ENCODE assay signal across 8 cellular contexts in genomic region chr17:27236710-27237315, GRCh38. TPM values are rescaled to one million over a fixed set of nuclear protein-coding genes. Genes with fewer than 3 reads are reported as not detected.
A peak's percentile ranks its signal among the peaks of the same experiment; 100 is the strongest.
DNase-seq lines count a peak whose midpoint lies in the region; ATAC-seq and TF ChIP-seq lines count a peak whose summit lies in the region.

No MANE protein-coding gene starts in this region.

- H3K9me3 ChIP-seq in lower lobe of right lung = no peaks in the 10 kb centered on the region

- H3K4me3 Mint-ChIP-seq in activated CD4-positive, alpha-beta T cell treated with anti-CD3 and anti-CD28 coated beads, Interleukin-2, amount 10 ng/mL, durations not matched to agents 24 days and 14 days = no peak overlapping the region

- no peaks in the 10 kb centered on the region for H3K36me3 ChIP-seq in lower lobe of right lung

- no peaks in the 10 kb centered on the region for H3K36me3 Mint-ChIP-seq in activated CD4-positive, alpha-beta T cell treated with anti-CD3 and anti-CD28 coated beads, Interleukin-2, amount 10 ng/mL, durations not matched to agents 24 days and 14 days (ENCODE audit: low read depth)

- TF ChIP-seq CTCF in AG09319 (IDR thresholded peaks at IDR 0.05; ENCODE audit: low read depth, low read length) (peak; percentile 91), coronary artery (IDR thresholded peaks at IDR 0.05) (peak; percentile 80), lower lobe of right lung (IDR thresholded peaks at IDR 0.05) (peak; percentile 98)

- peaks cover 34% of the 10 kb centered on the region for H3K4me1 ChIP-seq in lower lobe of right lung

- intact Hi-C loops in activated CD4-positive, alpha-beta T cell treated with anti-CD3 and anti-CD28 coated beads, Interleukin-2, amount 10 ng/mL, durations not matched to agents 24 days and 14 days (cut with micrococcal nuclease) = loop anchor here (1.0 kb wide), 4 partner anchors 58 to 414 kb away; no protein-coding TSS in a partner anchor
- intact Hi-C loops in lower lobe of right lung (cut with DNase I) = loop anchor here (10.0 kb wide), 1 partner anchor 368 kb away; no protein-coding TSS in a partner anchor

- no peak overlapping the region for H3K27ac ChIP-seq in coronary artery
- H3K27ac ChIP-seq in lower lobe of right lung = no peak overlapping the region

- peaks cover 18% of the 10 kb centered on the region for H3K27me3 Mint-ChIP-seq in activated CD4-positive, alpha-beta T cell treated with anti-CD3 and anti-CD28 coated beads, Interleukin-2, amount 10 ng/mL, durations not matched to agents 24 days and 14 days

- peaks cover 20% of the 10 kb centered on the region for H3K4me1 Mint-ChIP-seq in activated CD4-positive, alpha-beta T cell treated with anti-CD3 and anti-CD28 coated beads, Interleukin-2, amount 10 ng/mL, durations not matched to agents 24 days and 14 days

- H3K9me3 Mint-ChIP-seq in activated CD4-positive, alpha-beta T cell treated with anti-CD3 and anti-CD28 coated beads, Interleukin-2, amount 10 ng/mL, durations not matched to agents 24 days and 14 days = no peaks in the 10 kb centered on the region

- ATAC-seq in lower lobe of right lung (peak; percentile 65 to 76), GM21528 (IDR thresholded peaks at IDR 0.05; ENCODE audit: low FRiP score, unreplicated experiment) (no peak)

- DNase-seq in AG09319 (ENCODE audit: extremely low read depth, low read depth) (peak; percentile 42), GOT3 (lab: John Stamatoyannopoulos, UW) (peak; percentile 17), NCI-H69 (lab: John Stamatoyannopoulos, UW) (peak; percentile 65), coronary artery (ENCODE audit: low spot score) (no peak), lower lobe of right lung (no peak)
- peak; percentile 92 for DNase-seq in activated CD4-positive, alpha-beta T cell treated with anti-CD3 and anti-CD28 coated beads, Interleukin-2, amount 10 ng/mL, durations not matched to agents 24 days and 14 days
- DNase-seq in stimulated activated CD8-positive, alpha-beta memory T cell treated with anti-CD3 and anti-CD28 coated beads, Interleukin-15, amount 100 ng/mL, for 1 hour (ENCODE audit: low read depth) = peak; percentile 69

- no peak overlapping the region for H3K4me3 ChIP-seq in coronary artery
- H3K4me3 ChIP-seq in lower lobe of right lung = no peak overlapping the region

- H3K27ac Mint-ChIP-seq in activated CD4-positive, alpha-beta T cell treated with anti-CD3 and anti-CD28 coated beads, Interleukin-2, amount 10 ng/mL, durations not matched to agents 24 days and 14 days = no peak overlapping the region

- H3K27me3 ChIP-seq in lower lobe of right lung (ENCODE audit: low read depth) = no peaks in the 10 kb centered on the region

RNA-seq across cellular contexts. Expression of gene WSB1, which starts 57.1 kb away (rescaled TPM):
- 135 and 136 TPM in 2 replicates for total RNA-seq in activated CD4-positive, alpha-beta T cell treated with anti-CD3 and anti-CD28 coated beads, Interleukin-2, amount 10 ng/mL, durations not matched to agents 24 days and 14 days
- total RNA-seq in lower lobe of right lung = 282 TPM

Comparison
In these comparisons a context has a peak if more than half of its experiments do, and no peak if none do; other contexts are left out.
1. DNase-seq: peak in AG09319 (single experiment), GOT3 (single experiment), NCI-H69 (single experiment), activated CD4-positive, alpha-beta T cell treated with anti-CD3 and anti-CD28 coated beads, Interleukin-2, amount 10 ng/mL, durations not matched to agents 24 days and 14 days (single experiment) and stimulated activated CD8-positive, alpha-beta memory T cell treated with anti-CD3 and anti-CD28 coated beads, Interleukin-15, amount 100 ng/mL, for 1 hour (single experiment); none in coronary artery (single experiment) and lower lobe of right lung (single experiment).
2. Peak in every context shown above with its lines, with median percentiles within 50 percentile points of each other: CTCF ChIP-seq.